29 cellular contexts compared by ENCODE assay signal in the genomic region with DNA sequence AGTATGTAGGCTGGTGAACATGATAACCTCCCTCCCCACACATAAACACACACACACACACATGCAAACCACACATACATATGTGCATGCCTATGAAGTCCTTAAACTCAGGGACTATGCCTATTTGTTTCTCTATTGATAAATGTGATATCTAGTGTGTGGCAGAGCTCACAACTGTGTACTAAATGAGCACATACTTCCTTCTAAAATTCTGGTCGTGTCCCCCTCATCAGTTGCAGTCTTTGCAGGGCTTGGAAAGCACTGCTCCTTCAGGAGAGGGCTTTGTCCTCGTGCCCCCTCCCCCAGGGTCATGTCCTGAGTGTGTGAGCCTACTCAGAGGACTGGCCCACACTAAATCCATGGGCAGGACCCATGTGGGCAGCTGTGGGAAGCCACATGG.
"Had no signal": no experiment of that assay in that cellular context is flagged by ENCODE, and none has a peak within 500 bp of the region (broad histone marks: within the 10 kb centered on the region; RNA-seq: fewer than 3 reads in every experiment).

No MANE protein-coding gene starts in this region.

- H3K9me3 Mint-ChIP-seq: nephron; neural progenitor cell; stimulated activated naive CD8-positive, alpha-beta T cell treated with anti-CD3 and anti-CD28 coated beads, Interleukin-15, amount 100 ng/mL, for 72 hours had no signal

- H3K4me1 Mint-ChIP-seq: neural progenitor cell had no signal

- H3K9me3 ChIP-seq: ovary, psoas muscle, right lobe of liver, sigmoid colon, suprapubic skin, testis, tibial artery, transverse colon, upper lobe of right lung, uterus had no signal

- H3K36me3 Mint-ChIP-seq: neural progenitor cell, type B pancreatic cell had no signal

- H3K4me3 ChIP-seq: neural progenitor cell, ovary, psoas muscle, right lobe of liver, sigmoid colon, suprapubic skin, testis, tibial artery, transverse colon, upper lobe of right lung, uterus had no signal

- DNase-seq: naive thymus-derived CD4-positive, alpha-beta T cell; occipital lobe; ovary; posterior cingulate gyrus; psoas muscle; right cardiac atrium; right lobe of liver; sigmoid colon; small intestine; stimulated activated CD4-positive, alpha-beta T cell treated with anti-CD3 and anti-CD28 coated beads, Interleukin-15, amount 100 ng/mL, for 24 hours; stimulated activated CD4-positive, alpha-beta T cell treated with anti-CD3 and anti-CD28 coated beads, Interleukin-2, amount 100 ng/mL, for 24 hours; stimulated activated CD4-positive, alpha-beta T cell treated with anti-CD3 and anti-CD28 coated beads, Interleukin-2, amount 100 ng/mL, for 48 hours; stimulated activated CD4-positive, alpha-beta T cell treated with anti-CD3 and anti-CD28 coated beads, Interleukin-4, amount 100 ng/mL, for 24 hours; stimulated activated naive CD4-positive, alpha-beta T cell; stimulated activated naive CD8-positive, alpha-beta T cell treated with anti-CD3 and anti-CD28 coated beads, Interleukin-15, amount 100 ng/mL, for 72 hours; stimulated activated naive CD8-positive, alpha-beta T cell treated with anti-CD3 and anti-CD28 coated beads, Interleukin-15, Interleukin-2, amounts not matched to agents 100 U/mL and 50 U/mL, for 24 hours; substantia nigra; testis; tibial artery; transverse colon; upper lobe of right lung; uterus had no signal

- H3K27ac Mint-ChIP-seq: nephron; neural progenitor cell; progenitor cell of endocrine pancreas; stimulated activated memory B cell treated with anti-CD40 and anti-IgM and Interleukin-4, amounts not matched to agents 10 μg/mL and 1 μg/mL and 100 μg/mL, for 72 hours; type B pancreatic cell had no signal

- H3K27me3 Mint-ChIP-seq: naive thymus-derived CD4-positive, alpha-beta T cell; stimulated activated memory B cell treated with anti-CD40 and anti-IgM and Interleukin-4, amounts not matched to agents 10 μg/mL and 1 μg/mL and 100 μg/mL, for 72 hours; stimulated activated naive CD8-positive, alpha-beta T cell treated with anti-CD3 and anti-CD28 coated beads, Interleukin-15, amount 100 ng/mL, for 72 hours had no signal

- H3K4me1 ChIP-seq: neural progenitor cell, parathyroid adenoma, right lobe of liver, tibial artery, uterus had no signal

- H3K4me3 Mint-ChIP-seq: nephron; neural progenitor cell; stimulated activated memory B cell treated with anti-CD40 and anti-IgM and Interleukin-4, amounts not matched to agents 10 μg/mL and 1 μg/mL and 100 μg/mL, for 72 hours; stimulated activated naive CD8-positive, alpha-beta T cell treated with anti-CD3 and anti-CD28 coated beads, Interleukin-15, amount 100 ng/mL, for 72 hours; type B pancreatic cell had no signal

- H3K36me3 ChIP-seq: neural progenitor cell, ovary, right lobe of liver, sigmoid colon, suprapubic skin, tibial artery, transverse colon, upper lobe of right lung, uterus had no signal

- ATAC-seq: naive thymus-derived CD4-positive, alpha-beta T cell; psoas muscle; right cardiac atrium; right lobe of liver; stimulated activated memory B cell treated with anti-CD40 and anti-IgM and Interleukin-4, amounts not matched to agents 10 μg/mL and 1 μg/mL and 100 μg/mL, for 72 hours; stimulated activated naive CD8-positive, alpha-beta T cell treated with anti-CD3 and anti-CD28 coated beads, Interleukin-15, amount 100 ng/mL, for 72 hours; stimulated activated naive CD8-positive, alpha-beta T cell treated with anti-CD3 and anti-CD28 coated beads, Interleukin-15, Interleukin-2, amounts not matched to agents 100 U/mL and 50 U/mL, for 24 hours; upper lobe of right lung had no signal

- H3K27ac ChIP-seq: neural progenitor cell, ovary, parathyroid adenoma, psoas muscle, right lobe of liver, sigmoid colon, suprapubic skin, testis, tibial artery, transverse colon, upper lobe of right lung, uterus had no signal
